Comparison of ENCODE assay signal across 17 cellular contexts in genomic region chr3:194464692-194465091, GRCh38. TPM values are rescaled to one million over a fixed set of nuclear protein-coding genes. Genes with fewer than 3 reads are reported as not detected.
DNase-seq lines count a peak whose midpoint lies in the region; ATAC-seq and TF ChIP-seq lines count a peak whose summit lies in the region.
"Had no signal": no experiment of that assay in that cellular context is flagged by ENCODE, and none has a peak within 500 bp of the region (broad histone marks: within the 10 kb centered on the region; RNA-seq: fewer than 3 reads in every experiment).

No MANE protein-coding gene starts in this region.

- no peaks in the 10 kb centered on the region for H3K27me3 Mint-ChIP-seq in activated CD4-positive, alpha-beta T cell treated with anti-CD3 and anti-CD28 coated beads for 36 hours
- no peaks in the 10 kb centered on the region for H3K27me3 Mint-ChIP-seq in activated T-helper 17 cell treated with anti-CD3 and anti-CD28 coated beads, Interleukin-2, amount 50 U/mL, for 72 hours
- H3K27me3 Mint-ChIP-seq: CD8-positive, alpha-beta memory T cell had no signal

- no peak for TF ChIP-seq CTCF in cardiac muscle cell (IDR thresholded peaks at IDR 0.05; ENCODE audit: low read depth, low read length)
- TF ChIP-seq CTCF in osteoblast (IDR thresholded peaks at IDR 0.05; ENCODE audit: extremely low read depth, low read depth, low read length), result no peak

- POLR2A ChIA-PET in activated CD4-positive, alpha-beta T cell treated with anti-CD3 and anti-CD28 coated beads for 36 hours (lab: Charles Lee), result no interaction called here

- WGBS in right cardiac atrium, result 94% methylated on average over 1 of the region's 1 CpG

- H3K9me3 Mint-ChIP-seq in activated CD4-positive, alpha-beta T cell treated with anti-CD3 and anti-CD28 coated beads for 36 hours (ENCODE audit: low read depth), result no peaks in the 10 kb centered on the region
- no peaks in the 10 kb centered on the region for H3K9me3 Mint-ChIP-seq in activated T-helper 17 cell treated with anti-CD3 and anti-CD28 coated beads, Interleukin-2, amount 50 U/mL, for 72 hours
- H3K9me3 Mint-ChIP-seq: CD8-positive, alpha-beta memory T cell had no signal

- H3K36me3 ChIP-seq in cardiac muscle cell (peaks cover 11% of the 10 kb centered on the region), osteoblast (ENCODE audit: insufficient read depth, low read length) (peaks cover 19% of the 10 kb centered on the region)
- H3K36me3 ChIP-seq: HAP-1 had no signal

- H3K27me3 ChIP-seq in cardiac muscle cell, result no peaks in the 10 kb centered on the region
- no peaks in the 10 kb centered on the region for H3K27me3 ChIP-seq in right cardiac atrium (ENCODE audit: control insufficient read depth, insufficient read depth)
- H3K27me3 ChIP-seq in osteoblast (ENCODE audit: insufficient read depth, low read length), result no peaks in the 10 kb centered on the region
- H3K27me3 ChIP-seq: BLaER1 had no signal

- H3K79me2 ChIP-seq in osteoblast (ENCODE audit: insufficient read depth, low read length), result peaks cover 98% of the 10 kb centered on the region

- ATAC-seq in activated CD4-positive, alpha-beta T cell treated with anti-CD3 and anti-CD28 coated beads for 36 hours, result no peak
- no peak for ATAC-seq in right cardiac atrium
- ATAC-seq in activated T-helper 17 cell treated with anti-CD3 and anti-CD28 coated beads, Interleukin-2, amount 50 U/mL, for 72 hours (replicated peaks), result no peak
- ATAC-seq: GM23338 had no signal

- no peak for DNase-seq in activated CD4-positive, alpha-beta T cell treated with anti-CD3 and anti-CD28 coated beads for 36 hours
- no peak for DNase-seq in activated CD4-positive, alpha-beta T cell treated with anti-CD3 and anti-CD28 coated beads for 48 hours
- DNase-seq in cardiac muscle cell (ENCODE audit: low read depth in 1 of 2, low spot score in 1 of 2) (no peak), right cardiac atrium (no peak), osteoblast (ENCODE audit: insufficient read length, low spot score, missing footprints) (no peak), NCI-H2029 treated with DMSO at 0.1 percent for 48 hours (lab: John Stamatoyannopoulos, UW) (no peak), T-helper 9 cell (no peak)
- DNase-seq: AML-193; Caco-2; CD8-positive, alpha-beta memory T cell; DND-41; GDM1 had no signal

- peaks cover 11% of the 10 kb centered on the region for H3K36me3 Mint-ChIP-seq in activated CD4-positive, alpha-beta T cell treated with anti-CD3 and anti-CD28 coated beads for 36 hours (ENCODE audit: low read depth)
- H3K36me3 Mint-ChIP-seq in activated T-helper 17 cell treated with anti-CD3 and anti-CD28 coated beads, Interleukin-2, amount 50 U/mL, for 72 hours (ENCODE audit: low read depth), result peaks cover 47% of the 10 kb centered on the region

- no peak overlapping the region for H3K4me3 Mint-ChIP-seq in activated CD4-positive, alpha-beta T cell treated with anti-CD3 and anti-CD28 coated beads for 36 hours
- peak overlapping the region; percentile 50 for H3K4me3 Mint-ChIP-seq in activated T-helper 17 cell treated with anti-CD3 and anti-CD28 coated beads, Interleukin-2, amount 50 U/mL, for 72 hours
- H3K4me3 Mint-ChIP-seq: GM23338 had no signal

- CTCF ChIA-PET in activated CD4-positive, alpha-beta T cell treated with anti-CD3 and anti-CD28 coated beads for 36 hours (lab: Charles Lee), result no interaction called here

- H3K9me3 ChIP-seq in cardiac muscle cell (ENCODE audit: low read depth) (no peaks in the 10 kb centered on the region), right cardiac atrium (ENCODE audit: control insufficient read depth, low read length) (no peaks in the 10 kb centered on the region), osteoblast (ENCODE audit: low read depth, low read length) (no peaks in the 10 kb centered on the region)
- H3K9me3 ChIP-seq: Caco-2, HAP-1 had no signal

- no peak overlapping the region for H3K4me2 ChIP-seq in osteoblast (ENCODE audit: insufficient read depth, low read length)
- H3K4me2 ChIP-seq: BLaER1, GM23338 had no signal

- H3K4me1 ChIP-seq in cardiac muscle cell (ENCODE audit: low read depth), result peaks cover 5% of the 10 kb centered on the region
- H3K4me1 ChIP-seq in right cardiac atrium (ENCODE audit: control insufficient read depth, insufficient read depth, low read length), result peaks cover 1% of the 10 kb centered on the region
- H3K4me1 ChIP-seq in osteoblast (ENCODE audit: insufficient read depth, low read length), result no peaks in the 10 kb centered on the region
- H3K4me1 ChIP-seq: Caco-2 had no signal

- intact Hi-C loops in activated CD4-positive, alpha-beta T cell treated with anti-CD3 and anti-CD28 coated beads for 36 hours (cut with DNase I, micrococcal nuclease), result loop anchor here in 1 of 2 experiments (5.0 kb wide), 1 partner anchor 132 kb away; no protein-coding TSS in a partner anchor
- intact Hi-C loops in right cardiac atrium (cut with DNase I), result no loop called here

- peak overlapping the region; percentile 30 for H3K27ac Mint-ChIP-seq in activated CD4-positive, alpha-beta T cell treated with anti-CD3 and anti-CD28 coated beads for 36 hours
- H3K27ac Mint-ChIP-seq in activated T-helper 17 cell treated with anti-CD3 and anti-CD28 coated beads, Interleukin-2, amount 50 U/mL, for 72 hours, result peak overlapping the region; percentile 79
- H3K27ac Mint-ChIP-seq: GM23338 had no signal

- H3K4me3 ChIP-seq in cardiac muscle cell, result no peak overlapping the region
- H3K4me3 ChIP-seq in right cardiac atrium (ENCODE audit: low read length), result no peak overlapping the region
- H3K4me3 ChIP-seq in osteoblast (ENCODE audit: insufficient read depth, low read length), result no peak overlapping the region
- H3K4me3 ChIP-seq: BLaER1, GM23338, HAP-1 had no signal

- no peak overlapping the region for H2AFZ ChIP-seq in osteoblast (ENCODE audit: low read length)
- H2AFZ ChIP-seq: GM23338 had no signal

- H3K4me1 Mint-ChIP-seq in activated CD4-positive, alpha-beta T cell treated with anti-CD3 and anti-CD28 coated beads for 36 hours, result peaks cover 27% of the 10 kb centered on the region
- peaks cover 10% of the 10 kb centered on the region for H3K4me1 Mint-ChIP-seq in activated T-helper 17 cell treated with anti-CD3 and anti-CD28 coated beads, Interleukin-2, amount 50 U/mL, for 72 hours
- H3K4me1 Mint-ChIP-seq: GM23338 had no signal

- H4K20me1 ChIP-seq in osteoblast (ENCODE audit: insufficient read depth, low read length), result peaks cover 23% of the 10 kb centered on the region

- peak overlapping the region; percentile 18 for H3K27ac ChIP-seq in cardiac muscle cell
- H3K27ac ChIP-seq in right cardiac atrium (ENCODE audit: low read length), result no peak overlapping the region
- peak overlapping the region; percentile 0 for H3K27ac ChIP-seq in osteoblast (ENCODE audit: low read depth, low read length)
- H3K27ac ChIP-seq: 22Rv1, BLaER1 had no signal

RNA-seq across cellular contexts. Expression of gene ATP13A3, which starts 22.1 kb away (rescaled TPM):
- 100 to 1,000 TPM in 1 of 2 experiments, 10 to 100 TPM in 1; 61.4 to 107 TPM for total RNA-seq in activated CD4-positive, alpha-beta T cell treated with anti-CD3 and anti-CD28 coated beads for 36 hours
- 262 and 293 TPM in 2 replicates for total RNA-seq in cardiac muscle cell
- polyA plus RNA-seq in cardiac muscle cell, result 51.8 and 74.5 TPM in 2 replicates
- 100 to 1,000 TPM in 1 of 4 donors, 10 to 100 TPM in 3; 79.9 to 194 (median 93.6) TPM for total RNA-seq in right cardiac atrium
- 28.2 TPM for polyA plus RNA-seq in right cardiac atrium
- total RNA-seq in activated T-helper 17 cell treated with anti-CD3 and anti-CD28 coated beads, Interleukin-2, amount 50 U/mL, for 72 hours, result 100 to 1,000 TPM; 121 to 126 TPM
- 248 and 311 TPM in 2 replicates for total RNA-seq in osteoblast
